8 cellular contexts compared by ENCODE assay signal in the genomic region with DNA sequence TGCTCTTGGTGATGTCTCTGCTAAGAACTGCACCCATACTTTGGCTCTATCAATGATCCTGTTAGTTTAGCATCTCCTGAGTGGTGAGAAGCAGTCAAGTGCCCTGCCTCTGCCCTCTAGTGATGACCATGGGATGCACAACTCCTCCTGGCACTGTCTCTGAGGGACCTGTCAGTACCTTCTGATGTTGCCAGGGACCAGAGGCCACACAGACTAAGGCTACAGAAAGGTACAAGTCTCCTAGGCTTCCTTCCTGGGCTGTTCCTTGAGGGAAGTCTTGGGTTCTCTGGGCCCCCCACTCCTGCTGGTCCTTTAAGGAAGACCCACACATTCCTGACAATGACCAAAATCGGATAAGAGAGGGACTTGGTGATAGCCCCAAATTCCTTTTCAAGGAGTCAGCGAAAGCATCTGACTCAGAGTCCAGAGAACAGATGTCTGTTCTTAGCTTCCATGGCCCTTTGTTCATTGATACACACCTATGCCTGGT. TPM values are rescaled to one million over a fixed set of nuclear protein-coding genes. Genes with fewer than 3 reads are reported as not detected.
DNase-seq lines count a peak whose midpoint lies in the region; ATAC-seq and TF ChIP-seq lines count a peak whose summit lies in the region.

No MANE protein-coding gene starts in this region.

- TF ChIP-seq CTCF in astrocyte of the spinal cord (IDR thresholded peaks at IDR 0.05; ENCODE audit: low read depth, low read length) (peak; percentile 29), neural crest cell (conservative IDR thresholded peaks at IDR 0.05) (peak; percentile 19)

- no peak overlapping the region for H3K4me3 ChIP-seq in astrocyte of the spinal cord (ENCODE audit: low read depth, low read length)

- no peaks in the 10 kb centered on the region for H3K9me3 Mint-ChIP-seq in neural crest cell

- H3K36me3 Mint-ChIP-seq in neural crest cell (ENCODE audit: low read depth), result no peaks in the 10 kb centered on the region

- H3K4me1 Mint-ChIP-seq in neural crest cell, result no peaks in the 10 kb centered on the region

- DNase-seq in DMS153 treated with DMSO at 0.1 percent for 48 hours (lab: John Stamatoyannopoulos, UW; ENCODE audit: unreplicated experiment) (peak; percentile 8), DMS153 (lab: John Stamatoyannopoulos, UW) (no peak), HT1080 (ENCODE audit: low read depth) (peak; percentile 70), astrocyte of the spinal cord (ENCODE audit: low read depth, low spot score) (no peak), neural crest cell (ENCODE audit: low read depth, low spot score) (no peak), pons (ENCODE audit: low spot score) (no peak), NCI-H524 treated with DMSO at 0.1 percent for 48 hours (lab: John Stamatoyannopoulos, UW) (no peak)

- ATAC-seq in GM19455 (IDR thresholded peaks at IDR 0.05; ENCODE audit: unreplicated experiment), result no peak

- H3K27ac Mint-ChIP-seq in neural crest cell (ENCODE audit: unreplicated experiment), result no peak overlapping the region

- H3K27me3 Mint-ChIP-seq in neural crest cell (ENCODE audit: low read depth), result peaks cover 97% of the 10 kb centered on the region

- no peak overlapping the region for H3K4me3 Mint-ChIP-seq in neural crest cell

- in situ Hi-C loops in astrocyte of the spinal cord (cut with HindIII; ENCODE audit: low sequenced_read_pairs), result no loop called here

RNA-seq across cellular contexts. Expression of a gene that starts 15.3 kb away (rescaled TPM):
- not detected in 2 replicates for total RNA-seq in HT1080 (2014; rRNA removed; shearing (Covaris generic))
- polyA plus RNA-seq in HT1080 (2015; cell fraction: cytosol; rRNA removed), result not detected in 2 replicates
- polyA plus RNA-seq in HT1080 (2015; cell fraction: nucleus; rRNA removed), result not detected in 2 replicates
- not detected in 2 replicates for total RNA-seq in neural crest cell

Comparison
In these comparisons a context has a peak if more than half of its experiments do, and no peak if none do; other contexts are left out.
1. DNase-seq: peak in DMS153 treated with DMSO at 0.1 percent for 48 hours (single experiment) and HT1080 (single experiment); none in DMS153 (single experiment), astrocyte of the spinal cord (single experiment), neural crest cell (single experiment), pons (single experiment) and NCI-H524 treated with DMSO at 0.1 percent for 48 hours (single experiment).